10 cellular contexts compared by ENCODE assay signal in the genomic region with DNA sequence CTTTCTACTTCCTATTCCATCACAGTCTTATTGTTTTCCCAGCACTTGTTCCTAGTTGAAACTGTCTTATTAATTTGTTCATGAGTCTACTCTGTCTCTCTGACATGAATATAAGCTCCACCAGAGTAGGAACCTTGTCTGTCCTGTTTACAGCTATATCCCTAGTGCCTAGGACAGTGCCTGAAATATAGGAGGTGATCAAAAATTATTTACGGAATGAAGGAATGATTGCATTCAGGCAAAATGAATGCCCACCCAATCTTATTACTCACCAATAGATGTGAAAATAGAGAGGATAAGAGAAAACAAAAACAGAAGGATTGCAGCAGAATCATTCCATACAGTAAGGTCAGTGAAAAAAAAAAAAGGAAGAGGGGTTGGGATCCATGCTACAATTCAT. TPM values are rescaled to one million over a fixed set of nuclear protein-coding genes. Genes with fewer than 3 reads are reported as not detected.
DNase-seq lines count a peak whose midpoint lies in the region; ATAC-seq and TF ChIP-seq lines count a peak whose summit lies in the region.
"Had no signal": no experiment of that assay in that cellular context is flagged by ENCODE, and none has a peak within 500 bp of the region (broad histone marks: within the 10 kb centered on the region; RNA-seq: fewer than 3 reads in every experiment).

No MANE protein-coding gene starts in this region.

- H3K4me1 ChIP-seq in ES-I3 (ENCODE audit: insufficient read depth, low read length) (0 out of 2 replicates have a peak, but pooled peaks cover 11% of the 10 kb centered on the region), NT2/D1 (ENCODE audit: insufficient read depth, insufficient read length) (no peaks in the 10 kb centered on the region)

- H3K27me3 ChIP-seq in NT2/D1 (ENCODE audit: insufficient read depth, insufficient read length), result no peaks in the 10 kb centered on the region
- H3K27me3 ChIP-seq: SJSA1, thyroid gland had no signal

- peak overlapping the region; percentile 89 for H3K4me3 ChIP-seq in NT2/D1 (ENCODE audit: insufficient read length, low read depth)

- H3K4me1 Mint-ChIP-seq in endothelial cell (ENCODE audit: unreplicated experiment) (peaks cover 33% of the 10 kb centered on the region), osteocyte (ENCODE audit: unreplicated experiment) (peaks cover 38% of the 10 kb centered on the region)

- peaks cover 17% of the 10 kb centered on the region for H3K36me3 Mint-ChIP-seq in endothelial cell (ENCODE audit: low read depth, unreplicated experiment)
- H3K36me3 Mint-ChIP-seq in osteocyte (ENCODE audit: unreplicated experiment), result peaks cover 9% of the 10 kb centered on the region

- no peak for TF ChIP-seq CTCF in endothelial cell (IDR thresholded peaks at IDR 0.05; ENCODE audit: unreplicated experiment)
- no peak for TF ChIP-seq CTCF in osteocyte (IDR thresholded peaks at IDR 0.05)

- DNase-seq in NT2/D1 (ENCODE audit: low read depth, low spot score) (no peak), endothelial cell (ENCODE audit: low spot score) (no peak), osteocyte (ENCODE audit: extremely low spot score, unreplicated experiment) (no peak), germinal center (ENCODE audit: low spot score) (no peak), NCI-H1048 (lab: John Stamatoyannopoulos, UW) (no peak)
- DNase-seq in central memory CD4-positive, alpha-beta T cell, result no peak
- DNase-seq: thyroid gland had no signal

- H3K36me3 ChIP-seq in ES-I3 (ENCODE audit: insufficient read depth, low read length) (peaks cover 7% of the 10 kb centered on the region), NT2/D1 (ENCODE audit: insufficient read depth, insufficient read length, low read length) (peaks cover 22% of the 10 kb centered on the region)
- H3K36me3 ChIP-seq: thyroid gland had no signal

- H3K27ac Mint-ChIP-seq in endothelial cell (ENCODE audit: unreplicated experiment) (peak overlapping the region; percentile 97), osteocyte (ENCODE audit: unreplicated experiment) (peak overlapping the region; percentile 98)

- H3K27me3 Mint-ChIP-seq in endothelial cell (ENCODE audit: unreplicated experiment) (peaks cover 12% of the 10 kb centered on the region), osteocyte (ENCODE audit: unreplicated experiment) (no peaks in the 10 kb centered on the region)

- no peak for ATAC-seq in HG03175 (IDR thresholded peaks at IDR 0.05; ENCODE audit: unreplicated experiment)

- H3K9me3 Mint-ChIP-seq in endothelial cell (ENCODE audit: unreplicated experiment) (no peaks in the 10 kb centered on the region), osteocyte (ENCODE audit: unreplicated experiment) (no peaks in the 10 kb centered on the region)

- peak overlapping the region; percentile 99 for H3K4me3 Mint-ChIP-seq in endothelial cell (ENCODE audit: unreplicated experiment)
- H3K4me3 Mint-ChIP-seq in osteocyte (ENCODE audit: unreplicated experiment), result peak overlapping the region; percentile 98

- H3K9ac ChIP-seq in ES-I3 (ENCODE audit: low read depth, low read length), result peak overlapping the region; percentile 94; the same call in 1 of the 2 replicates
- H3K9ac ChIP-seq in NT2/D1 (ENCODE audit: insufficient read length, low read depth), result peak overlapping the region; percentile 94

- H3K9me3 ChIP-seq in ES-I3 (ENCODE audit: control insufficient read depth, insufficient read depth, low read length), result no peaks in the 10 kb centered on the region
- no peaks in the 10 kb centered on the region for H3K9me3 ChIP-seq in NT2/D1 (ENCODE audit: insufficient read depth, low read length)
- H3K9me3 ChIP-seq: SJSA1, thyroid gland had no signal

RNA-seq across cellular contexts. Expression of gene TXNDC12, which starts 1.1 kb away (rescaled TPM):
- total RNA-seq in endothelial cell (ENCODE audit: unreplicated experiment), result 49.9 TPM
- total RNA-seq in osteocyte, result 46.6 and 49.8 TPM in 2 replicates

RNA-seq across cellular contexts. Expression of gene BTF3L4, which starts 2.2 kb away (rescaled TPM):
- total RNA-seq in endothelial cell (ENCODE audit: unreplicated experiment) (42.0 TPM), osteocyte (61.0 and 65.1 TPM in 2 replicates)

RNA-seq across cellular contexts. Expression of gene KTI12, which starts 20.3 kb away (rescaled TPM):
- total RNA-seq in endothelial cell (ENCODE audit: unreplicated experiment), result 8.4 TPM
- 9.5 and 9.9 TPM in 2 replicates for total RNA-seq in osteocyte
